Comparison of ENCODE assay signal across 8 cellular contexts in the genomic region with DNA sequence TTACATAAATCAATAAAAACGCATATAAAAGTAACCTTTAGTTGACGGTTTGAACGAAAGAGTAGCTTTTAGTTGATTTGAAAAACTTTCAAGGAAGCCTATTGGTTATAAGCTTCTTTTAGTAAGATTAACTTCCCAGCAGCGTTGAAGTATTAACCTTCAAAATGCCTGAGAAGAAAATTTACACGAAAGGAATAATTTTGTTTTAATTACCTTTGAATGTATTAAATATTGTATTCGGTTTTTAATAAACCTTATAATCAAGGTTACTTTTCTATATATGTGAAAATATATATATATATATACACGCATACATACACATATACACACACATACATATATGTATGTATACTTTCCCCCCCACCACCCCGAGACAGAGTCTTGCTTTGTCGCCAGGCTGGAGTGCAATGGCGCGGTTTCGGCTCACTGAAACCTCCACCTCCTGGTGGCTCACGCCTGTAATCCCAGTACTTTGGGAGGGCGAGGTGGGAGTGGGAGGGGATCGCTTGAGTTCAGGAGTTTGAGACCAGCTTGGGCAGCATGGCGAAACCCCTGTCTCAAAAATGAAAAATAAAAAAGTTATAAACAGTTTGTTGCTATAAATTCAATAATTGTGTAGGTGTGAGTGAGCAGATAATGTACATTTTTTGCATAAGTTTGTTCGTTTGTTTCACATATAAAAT. TPM values are rescaled to one million over a fixed set of nuclear protein-coding genes. Genes with fewer than 3 reads are reported as not detected.
DNase-seq lines count a peak whose midpoint lies in the region; ATAC-seq and TF ChIP-seq lines count a peak whose summit lies in the region.

No MANE protein-coding gene starts in this region.

- CTCF ChIA-PET in CD8-positive, alpha-beta memory T cell (lab: Charles Lee), result interaction anchor here (0.8 to 2.1 kb wide), 20 partner anchors 10 to 435 kb away, joined by 3 to 13 read pairs (median 5); partner anchors contain the start of gene EZH2

- peak overlapping the region; percentile 87 for H3K4me3 ChIP-seq in CD8-positive, alpha-beta memory T cell (ENCODE audit: low read length)
- H3K4me3 ChIP-seq in LNCaP clone FGC (ENCODE audit: low read depth, low read length) (peak overlapping the region; percentile 70), ovary (peak overlapping the region; percentile 80)

- TF ChIP-seq CTCF in LNCaP clone FGC (IDR thresholded peaks at IDR 0.05; ENCODE audit: control insufficient read depth, extremely low read depth, insufficient read depth) (peak; percentile 21; the same call in 1 of the 2 replicates), ovary (IDR thresholded peaks at IDR 0.05) (peak in 1 of 3 donors; percentile 30), type B pancreatic cell (conservative IDR thresholded peaks at IDR 0.05) (peak; percentile 76)

- H3K9me3 Mint-ChIP-seq in CD8-positive, alpha-beta memory T cell, result no peaks in the 10 kb centered on the region
- H3K9me3 Mint-ChIP-seq in type B pancreatic cell, result no peaks in the 10 kb centered on the region

- H3K36me3 ChIP-seq in CD8-positive, alpha-beta memory T cell (ENCODE audit: insufficient read depth, low read length), result no peaks in the 10 kb centered on the region
- no peaks in the 10 kb centered on the region for H3K36me3 ChIP-seq in ovary

- intact Hi-C loops in ovary (cut with DNase I), result loop anchor here in 2 of 4 donors (2.0 to 5.0 kb wide), 2 partner anchors 57 to 59 kb away; partner anchors contain the start of gene EZH2 (in 2 of the 2)

- POLR2A ChIA-PET in CD8-positive, alpha-beta memory T cell (lab: Charles Lee), result interaction anchor here (0.6 to 1.9 kb wide), 11 partner anchors 21 to 243 kb away, joined by 3 to 11 read pairs (median 4); partner anchors contain the start of gene CUL1

- H3K36me3 Mint-ChIP-seq in CD8-positive, alpha-beta memory T cell, result peaks cover 0 to 10% (median 0%) of the 10 kb centered on the region in 3 donors
- H3K36me3 Mint-ChIP-seq in type B pancreatic cell, result no peaks in the 10 kb centered on the region

- peak overlapping the region; percentile 93 for H3K27ac ChIP-seq in CD8-positive, alpha-beta memory T cell (ENCODE audit: low read depth, low read length)
- H3K27ac ChIP-seq in ovary, result peak overlapping the region in 1 of 2 donors; percentile 87

- H3K4me3 Mint-ChIP-seq in CD8-positive, alpha-beta memory T cell, result peak overlapping the region; percentile 95 to 99 (median 97)
- H3K4me3 Mint-ChIP-seq in type B pancreatic cell, result peak overlapping the region; percentile 92

- ATAC-seq in GM21576 (IDR thresholded peaks at IDR 0.05; ENCODE audit: unreplicated experiment), result peak; percentile 45

- peak; percentile 53 to 79 (median 59) for DNase-seq in CD8-positive, alpha-beta memory T cell
- DNase-seq in LNCaP clone FGC (ENCODE audit: low read depth), result peak; percentile 64
- DNase-seq in RPMI8226, result peak; percentile 91
- DNase-seq in activated T-helper 9 cell treated with anti-CD3 and anti-CD28 coated beads, Interleukin-2, amount 50 U/mL, for 16 hours (ENCODE audit: low read depth), result peak; percentile 45
- peak; percentile 75 for DNase-seq in glomerular visceral epithelial cell (ENCODE audit: extremely low spot score)
- peak; percentile 30 to 60 (median 52) for DNase-seq in ovary
- DNase-seq in type B pancreatic cell (ENCODE audit: extremely low spot score, unreplicated experiment), result peak; percentile 81

- peaks cover 16 to 22% (median 20%) of the 10 kb centered on the region in 3 donors for H3K4me1 Mint-ChIP-seq in CD8-positive, alpha-beta memory T cell
- H3K4me1 Mint-ChIP-seq in type B pancreatic cell (ENCODE audit: unreplicated experiment), result peaks cover 11% of the 10 kb centered on the region

- TF ChIP-seq EP300 in ovary (IDR thresholded peaks at IDR 0.05), result no peak

- H3K9me3 ChIP-seq in CD8-positive, alpha-beta memory T cell (ENCODE audit: low read length), result no peaks in the 10 kb centered on the region
- no peaks in the 10 kb centered on the region for H3K9me3 ChIP-seq in ovary

- no peak for TF ChIP-seq POLR2A in ovary (IDR thresholded peaks at IDR 0.05)

- peak overlapping the region; percentile 95 to 99 (median 97) for H3K27ac Mint-ChIP-seq in CD8-positive, alpha-beta memory T cell
- H3K27ac Mint-ChIP-seq in type B pancreatic cell, result peak overlapping the region; percentile 99

- WGBS in ovary, 3 donors, result 1 to 6% (median 4%) methylated on average over 17 of the region's 17 CpGs

- H3K27me3 ChIP-seq in CD8-positive, alpha-beta memory T cell (ENCODE audit: insufficient read depth, low read length, poor library complexity, severe bottlenecking), result no peaks in the 10 kb centered on the region
- H3K27me3 ChIP-seq in ovary, result no peaks in the 10 kb centered on the region

- no peaks in the 10 kb centered on the region for H3K27me3 Mint-ChIP-seq in CD8-positive, alpha-beta memory T cell
- H3K27me3 Mint-ChIP-seq in type B pancreatic cell, result no peaks in the 10 kb centered on the region

- peaks cover 11% of the 10 kb centered on the region for H3K4me1 ChIP-seq in CD8-positive, alpha-beta memory T cell (ENCODE audit: insufficient read depth, low read length)
- no peaks in the 10 kb centered on the region for H3K4me1 ChIP-seq in ovary (ENCODE audit: insufficient read depth)

RNA-seq across cellular contexts. Expression of gene EZH2, which starts 57.6 kb away (rescaled TPM):
- 100 to 1,000 TPM; 123 to 125 TPM for total RNA-seq in CD8-positive, alpha-beta memory T cell
- polyA plus RNA-seq in CD8-positive, alpha-beta memory T cell, result 4.8 TPM
- total RNA-seq in ovary (1 to 10 TPM; 2.5 to 5.3 (median 4.0) TPM), type B pancreatic cell (ENCODE audit: low replicate concordance) (19.2 and 49.6 TPM in 2 replicates)
- 1 to 10 TPM; 2.8 to 5.6 TPM for polyA plus RNA-seq in ovary
